9 cellular contexts compared by ENCODE assay signal in genomic region chr3:57959407-57960173, GRCh38. TPM values are rescaled to one million over a fixed set of nuclear protein-coding genes. Genes with fewer than 3 reads are reported as not detected.
DNase-seq lines count a peak whose midpoint lies in the region; ATAC-seq and TF ChIP-seq lines count a peak whose summit lies in the region.
"Had no signal": no experiment of that assay in that cellular context is flagged by ENCODE, and none has a peak within 500 bp of the region (broad histone marks: within the 10 kb centered on the region; RNA-seq: fewer than 3 reads in every experiment).

No MANE protein-coding gene starts in this region.

- H3K79me2 ChIP-seq in ACC112 (ENCODE audit: control insufficient read depth, insufficient read depth, low read length, unreplicated experiment) (no peaks in the 10 kb centered on the region), mammary epithelial cell (ENCODE audit: insufficient read depth, low read length) (peaks cover 26% of the 10 kb centered on the region)

- peak overlapping the region; percentile 55 for H2AFZ ChIP-seq in ACC112 (ENCODE audit: low read length, unreplicated experiment)
- peak overlapping the region; percentile 26 for H2AFZ ChIP-seq in mammary epithelial cell (ENCODE audit: low read depth, low read length)

- no peaks in the 10 kb centered on the region for H3K36me3 ChIP-seq in ACC112 (ENCODE audit: insufficient read depth, low read length)
- H3K36me3 ChIP-seq in HUES6 (ENCODE audit: control insufficient read depth, insufficient read depth, low read length) = no peaks in the 10 kb centered on the region
- no peaks in the 10 kb centered on the region for H3K36me3 ChIP-seq in mammary epithelial cell (ENCODE audit: insufficient read depth, low read length)
- H3K36me3 ChIP-seq in mucosa of descending colon (ENCODE audit: low read depth) = no peaks in the 10 kb centered on the region

- H3K9ac ChIP-seq in HUES6 (ENCODE audit: low read length) (peak overlapping the region; percentile 12), mammary epithelial cell (ENCODE audit: insufficient read depth, low read length) (no peak overlapping the region)

- no peaks in the 10 kb centered on the region for H4K20me1 ChIP-seq in mammary epithelial cell (ENCODE audit: insufficient read depth, low read length)

- peak overlapping the region; percentile 37 for H3K4me3 ChIP-seq in ACC112 (ENCODE audit: low read depth, low read length)
- H3K4me3 ChIP-seq in HUES6 (ENCODE audit: low read depth, low read length) = no peak overlapping the region
- H3K4me3 ChIP-seq in mammary epithelial cell (replicated peaks in 1 of 3; ENCODE audit: insufficient read depth in 1 of 3, low read depth in 2 of 3, low read length in 3 of 3) = no peak overlapping the region
- no peak overlapping the region for H3K4me3 ChIP-seq in mucosa of descending colon

- no peaks in the 10 kb centered on the region for H3K9me3 ChIP-seq in HUES6 (ENCODE audit: control insufficient read depth, insufficient read depth, low read depth, low read length)
- H3K9me3 ChIP-seq in mammary epithelial cell (replicated peaks; ENCODE audit: insufficient read depth, low read length) = no peaks in the 10 kb centered on the region
- no peaks in the 10 kb centered on the region for H3K9me3 ChIP-seq in mucosa of descending colon

- H3K4me2 ChIP-seq in mammary epithelial cell (ENCODE audit: insufficient read depth, low read depth, low read length) = no peak overlapping the region

- peaks cover 31% of the 10 kb centered on the region for H3K4me1 ChIP-seq in ACC112 (ENCODE audit: control insufficient read depth, insufficient read depth, low read length, unreplicated experiment)
- peaks cover 16% of the 10 kb centered on the region for H3K4me1 ChIP-seq in HUES6 (ENCODE audit: control insufficient read depth, insufficient read depth, low read length)
- peaks cover 35% of the 10 kb centered on the region for H3K4me1 ChIP-seq in mammary epithelial cell (ENCODE audit: insufficient read depth, low read length)
- H3K4me1 ChIP-seq in mucosa of descending colon (ENCODE audit: low read depth) = peaks cover 28% of the 10 kb centered on the region

- H3K27ac ChIP-seq in ACC112 (ENCODE audit: low read depth, low read length) (peak overlapping the region; percentile 58), HUES6 (ENCODE audit: low read depth, low read length) (peak overlapping the region; percentile 52; the same call in 1 of the 2 replicates), mammary epithelial cell (ENCODE audit: insufficient read depth, low read depth, low read length) (no peak overlapping the region)

- dilution Hi-C loops in mammary epithelial cell (cut with HindIII; ENCODE audit: low sequenced_read_pairs) = no loop called here

- ATAC-seq in mucosa of descending colon = peak; percentile 59
- no peak for ATAC-seq in GM21390 (IDR thresholded peaks at IDR 0.05; ENCODE audit: unreplicated experiment)

- DNase-seq in mammary epithelial cell (peak; percentile 74), mucosa of descending colon (peak in 2 of 3 donors; percentile 59 to 61), G401 (ENCODE audit: low spot score) (no peak), occipital lobe (lab: John Stamatoyannopoulos, UW) (no peak)
- DNase-seq in activated CD8-positive, alpha-beta memory T cell treated with anti-CD3 and anti-CD28 coated beads for 24 hours = no peak
- DNase-seq: CD4-positive, alpha-beta memory T cell had no signal

- TF ChIP-seq CTCF in mammary epithelial cell (conservative IDR thresholded peaks at IDR 0.05 in 1 of 2, IDR thresholded peaks at IDR 0.05 in 1 of 2; ENCODE audit: extremely low read depth in 1 of 2, insufficient read depth in 1 of 2, low read depth in 1 of 2, low read length in 2 of 2) (no peak), mucosa of descending colon (IDR thresholded peaks at IDR 0.05) (no peak)

- H3K27me3 ChIP-seq in ACC112 (ENCODE audit: insufficient read depth, low read length) (no peaks in the 10 kb centered on the region), HUES6 (ENCODE audit: control insufficient read depth, insufficient read depth, low read length) (no peaks in the 10 kb centered on the region), mammary epithelial cell (ENCODE audit: insufficient read depth, low read length) (no peaks in the 10 kb centered on the region)

- 80% methylated on average over 15 of the region's 19 CpGs for WGBS in mammary epithelial cell (ENCODE audit: low coverage, missing lambda C conversion rate)

- intact Hi-C loops in mammary epithelial cell (cut with micrococcal nuclease) = loop anchor here (5.0 kb wide), 1 partner anchor 218 kb away; no protein-coding TSS in a partner anchor
- intact Hi-C loops in mucosa of descending colon (cut with DNase I, micrococcal nuclease) = no loop called here

- CTCF ChIA-PET in mammary epithelial cell (lab: Charles Lee; ENCODE audit: low non-redundant PET) = no interaction called here

- in situ Hi-C loops in mammary epithelial cell (cut with MboI; ENCODE audit: low sequenced_read_pairs in 2 of 2) (no loop called here), G401 (cut with HindIII; ENCODE audit: low sequenced_read_pairs) (no loop called here)

- BruUV-seq in mammary epithelial cell (replicated peaks; lab: Mats Ljungman, UMichigan) = no TSS peak

RNA-seq across cellular contexts. Expression of gene FLNB, which starts 48.6 kb away (rescaled TPM):
- total RNA-seq in mammary epithelial cell (1,000 to 10,000 TPM in 1 of 2 donors, 100 to 1,000 TPM in 1; 930 to 1,038 TPM), mucosa of descending colon (100 to 1,000 TPM; 256 to 555 (median 357) TPM), occipital lobe (27.6 TPM)
- polyA plus RNA-seq in mammary epithelial cell = 415 TPM
- 1,694 TPM for polyA minus RNA-seq in mammary epithelial cell
- 140 and 146 TPM in 2 replicates for total RNA-seq in G401 (2014; rRNA removed; shearing (Covaris generic))

Comparison
In these comparisons a context has a peak if more than half of its experiments do, and no peak if none do; other contexts are left out.
1. DNase-seq: peak in mammary epithelial cell (single experiment) and mucosa of descending colon (2 of 3); none in G401 (single experiment), activated CD8-positive, alpha-beta memory T cell treated with anti-CD3 and anti-CD28 coated beads for 24 hours (single experiment) and occipital lobe (single experiment).